Comparison of ENCODE assay signal across 19 cellular contexts in genomic region chr1:167198518-167199133, GRCh38. TPM values are rescaled to one million over a fixed set of nuclear protein-coding genes. Genes with fewer than 3 reads are reported as not detected.
DNase-seq lines count a peak whose midpoint lies in the region; FAIRE-seq lines count a peak whose summit lies in the region.
"Had no signal": no experiment of that assay in that cellular context is flagged by ENCODE, and none has a peak within 500 bp of the region (broad histone marks: within the 10 kb centered on the region; RNA-seq: fewer than 3 reads in every experiment).

No MANE protein-coding gene starts in this region.

- H3K9me2 ChIP-seq in Karpas-422 (replicated peaks; ENCODE audit: insufficient read depth, low read length) = no peaks in the 10 kb centered on the region

- H3K36me3 ChIP-seq in Karpas-422 (ENCODE audit: insufficient read depth, low read length) = no peaks in the 10 kb centered on the region
- H3K36me3 ChIP-seq: esophagus muscularis mucosa, sigmoid colon had no signal

- H3K79me2 ChIP-seq in Karpas-422 (ENCODE audit: low read length) = no peaks in the 10 kb centered on the region

- no peaks in the 10 kb centered on the region for H3K27me3 ChIP-seq in Karpas-422 (ENCODE audit: low read length)
- H3K27me3 ChIP-seq: dorsolateral prefrontal cortex, esophagus muscularis mucosa, sigmoid colon had no signal

- no peak overlapping the region for H2AFZ ChIP-seq in Karpas-422 (ENCODE audit: low read length)

- peak; percentile 39 for FAIRE-seq in GM19239 (lab: Jason Lieb, UNC)
- FAIRE-seq: GM18507, RCC 7860 had no signal

- DNase-seq in COLO668 (lab: John Stamatoyannopoulos, UW; ENCODE audit: unreplicated experiment) = peak; percentile 23
- DNase-seq in GM19239 (ENCODE audit: insufficient read length, low spot score) = no peak
- DNase-seq in NCI-H82 (lab: John Stamatoyannopoulos, UW) = peak; percentile 97
- peak; percentile 32 for DNase-seq in iPS-NIHi11 (ENCODE audit: low spot score)
- no peak for DNase-seq in DMS79 (lab: John Stamatoyannopoulos, UW)
- DNase-seq in KBM-7 = no peak
- no peak for DNase-seq in Karpas-422
- DNase-seq in NCI-H510A (lab: John Stamatoyannopoulos, UW) = no peak
- DNase-seq: dorsolateral prefrontal cortex; HFFc6; midbrain; NCI-H446; occipital lobe; sigmoid colon; stimulated activated CD4-positive, alpha-beta T cell treated with anti-CD3 and anti-CD28 coated beads, Interleukin-2, amount 100 ng/mL, for 24 hours had no signal

- no peak overlapping the region for H3K27ac ChIP-seq in Karpas-422 (ENCODE audit: low read length)
- H3K27ac ChIP-seq: dorsolateral prefrontal cortex, esophagus muscularis mucosa, sigmoid colon had no signal

- no peaks in the 10 kb centered on the region for H4K20me1 ChIP-seq in Karpas-422 (ENCODE audit: insufficient read depth, low read depth, low read length)

- no peak overlapping the region for H3K4me3 ChIP-seq in Karpas-422 (ENCODE audit: low read length)
- H3K4me3 ChIP-seq: dorsolateral prefrontal cortex, esophagus muscularis mucosa, sigmoid colon had no signal

- peaks cover 20% of the 10 kb centered on the region for H3K4me1 ChIP-seq in Karpas-422 (ENCODE audit: low read length)
- H3K4me1 ChIP-seq: esophagus muscularis mucosa, sigmoid colon had no signal

- no peak overlapping the region for H3K9ac ChIP-seq in Karpas-422 (ENCODE audit: low read length)

- H3K4me2 ChIP-seq in Karpas-422 (ENCODE audit: low read depth, low read length, poor library complexity, severe bottlenecking) = no peak overlapping the region

- H3K9me3 ChIP-seq in Karpas-422 (ENCODE audit: low read length) = no peaks in the 10 kb centered on the region
- H3K9me3 ChIP-seq: Caco-2, esophagus muscularis mucosa, sigmoid colon had no signal

- in situ Hi-C loops in KBM-7 (cut with MboI; ENCODE audit: low pct_unique_long_range_greater_than_20kb, low sequenced_read_pairs) = no loop called here

RNA-seq across cellular contexts. Expression of gene POU2F1, which starts 22.1 kb away (rescaled TPM):
- total RNA-seq in Karpas-422 (2014; rRNA removed; shearing (Covaris generic); ENCODE audit: low replicate concordance) = 17.2 and 43.2 TPM in 2 replicates

Comparison
In these comparisons a context has a peak if more than half of its experiments do, and no peak if none do; other contexts are left out.
1. DNase-seq: peak in COLO668 (single experiment), NCI-H82 (single experiment) and iPS-NIHi11 (single experiment); none in GM19239 (single experiment), DMS79 (single experiment), KBM-7 (single experiment), Karpas-422 (single experiment) and NCI-H510A (single experiment).